In genomic region chr15:30783019-30783418, GRCh38 we compare ENCODE assay signal across 24 cellular contexts.
"Had no signal": no experiment of that assay in that cellular context is flagged by ENCODE, and none has a peak within 500 bp of the region (broad histone marks: within the 10 kb centered on the region; RNA-seq: fewer than 3 reads in every experiment).

No MANE protein-coding gene starts in this region.

- H3K9me3 ChIP-seq: suprapubic skin, testis, thoracic aorta, thyroid gland, tibial artery, transverse colon, upper lobe of left lung, upper lobe of right lung, uterus, vagina had no signal

- H3K36me3 ChIP-seq: stomach, suprapubic skin, thoracic aorta, thyroid gland, tibial artery, tibial nerve, transverse colon, upper lobe of left lung, upper lobe of right lung, uterus, vagina had no signal

- DNase-seq: stimulated activated CD4-positive, alpha-beta T cell treated with anti-CD3 and anti-CD28 coated beads, Interleukin-2, amount 100 ng/mL, for 48 hours; stimulated activated CD4-positive, alpha-beta T cell treated with anti-CD3 and anti-CD28 coated beads, Interleukin-4, amount 100 ng/mL, for 1 hour; stimulated activated CD4-positive, alpha-beta T cell treated with anti-CD3 and anti-CD28 coated beads, Interleukin-4, amount 100 ng/mL, for 24 hours; stimulated activated CD4-positive, alpha-beta T cell treated with anti-CD3 and anti-CD28 coated beads, Interleukin-4, amount 100 ng/mL, for 4 hours; stimulated activated CD8-positive, alpha-beta memory T cell treated with anti-CD3 and anti-CD28 coated beads, Interleukin-4, amount 100 ng/mL, for 48 hours; stimulated activated naive B cell treated with anti-CD40 and anti-IgM and Interleukin-4, amounts not matched to agents 10 μg/mL and 1 μg/mL and 100 μg/mL, for 72 hours; stimulated activated naive CD4-positive, alpha-beta T cell; stimulated activated naive CD4-positive, alpha-beta T cell treated with Interleukin-2 at 50 U/mL for 16 hours; stimulated activated naive CD8-positive, alpha-beta T cell treated with anti-CD3 and anti-CD28 coated beads, Interleukin-15, amount 100 ng/mL, for 72 hours; stimulated activated naive CD8-positive, alpha-beta T cell treated with anti-CD3 and anti-CD28 coated beads, Interleukin-15, Interleukin-2, amounts not matched to agents 100 U/mL and 50 U/mL, for 24 hours; stomach; substantia nigra; testis; thyroid gland; tibial artery; transverse colon; trophoblast cell; upper lobe of right lung; uterus had no signal

- H3K27me3 ChIP-seq: stomach, suprapubic skin, testis, thyroid gland, tibial artery, tibial nerve, upper lobe of left lung, upper lobe of right lung, uterus, vagina had no signal

- H3K4me1 ChIP-seq: stomach, suprapubic skin, testis, thyroid gland, tibial artery, tibial nerve, transverse colon, upper lobe of left lung, upper lobe of right lung, uterus, vagina had no signal

- H3K27ac ChIP-seq: stomach, suprapubic skin, testis, thoracic aorta, thyroid gland, tibial artery, tibial nerve, transverse colon, upper lobe of left lung, upper lobe of right lung, uterus, vagina had no signal

- H3K4me3 ChIP-seq: stomach, suprapubic skin, testis, thoracic aorta, thyroid gland, tibial artery, tibial nerve, transverse colon, upper lobe of left lung, upper lobe of right lung, uterus, vagina had no signal
